17 cellular contexts compared by ENCODE assay signal in genomic region chrY:7358068-7358467, GRCh38.
DNase-seq lines count a peak whose midpoint lies in the region; ATAC-seq lines count a peak whose summit lies in the region.
"Had no signal": no experiment of that assay in that cellular context is flagged by ENCODE, and none has a peak within 500 bp of the region (broad histone marks: within the 10 kb centered on the region; RNA-seq: fewer than 3 reads in every experiment).

No MANE protein-coding gene starts in this region.

- H3K27ac Mint-ChIP-seq in activated naive CD4-positive, alpha-beta T cell treated with anti-CD3 and anti-CD28 coated beads for 36 hours = peak overlapping the region; percentile 56
- H3K27ac Mint-ChIP-seq in activated naive CD8-positive, alpha-beta T cell treated with anti-CD3 and anti-CD28 coated beads for 36 hours = peak overlapping the region; percentile 38
- H3K27ac Mint-ChIP-seq: CD14-positive monocyte had no signal

- H3K4me3 Mint-ChIP-seq in activated naive CD4-positive, alpha-beta T cell treated with anti-CD3 and anti-CD28 coated beads for 36 hours = no peak overlapping the region
- no peak overlapping the region for H3K4me3 Mint-ChIP-seq in activated naive CD8-positive, alpha-beta T cell treated with anti-CD3 and anti-CD28 coated beads for 36 hours
- H3K4me3 Mint-ChIP-seq: B cell, CD14-positive monocyte had no signal

- intact Hi-C loops in activated naive CD4-positive, alpha-beta T cell treated with anti-CD3 and anti-CD28 coated beads for 36 hours (cut with micrococcal nuclease) = no loop called here

- CTCF ChIA-PET in activated naive CD4-positive, alpha-beta T cell treated with anti-CD3 and anti-CD28 coated beads for 36 hours (lab: Charles Lee) = no interaction called here

- H3K27me3 Mint-ChIP-seq in activated naive CD4-positive, alpha-beta T cell treated with anti-CD3 and anti-CD28 coated beads for 36 hours (ENCODE audit: low read depth) = no peaks in the 10 kb centered on the region
- no peaks in the 10 kb centered on the region for H3K27me3 Mint-ChIP-seq in activated naive CD8-positive, alpha-beta T cell treated with anti-CD3 and anti-CD28 coated beads for 36 hours
- H3K27me3 Mint-ChIP-seq: B cell had no signal

- H3K4me1 Mint-ChIP-seq in activated naive CD4-positive, alpha-beta T cell treated with anti-CD3 and anti-CD28 coated beads for 36 hours (ENCODE audit: low read depth) = no peaks in the 10 kb centered on the region
- H3K4me1 Mint-ChIP-seq in activated naive CD8-positive, alpha-beta T cell treated with anti-CD3 and anti-CD28 coated beads for 36 hours = peaks cover 4% of the 10 kb centered on the region
- H3K4me1 Mint-ChIP-seq: CD14-positive monocyte had no signal

- peak; percentile 54 for ATAC-seq in HG02642 (IDR thresholded peaks at IDR 0.05; ENCODE audit: poor library complexity, unreplicated experiment)
- no peak for ATAC-seq in GM21515 (IDR thresholded peaks at IDR 0.05; ENCODE audit: unreplicated experiment)
- no peak for ATAC-seq in HG02884 (IDR thresholded peaks at IDR 0.05; ENCODE audit: unreplicated experiment)
- ATAC-seq: HCT116, Right ventricle myocardium inferior had no signal

- no peak for DNase-seq in activated naive CD4-positive, alpha-beta T cell treated with anti-CD3 and anti-CD28 coated beads for 36 hours
- no peak for DNase-seq in activated naive CD4-positive, alpha-beta T cell treated with anti-CD3 and anti-CD28 coated beads, Interleukin-2, amount 50 U/mL, for 16 hours
- no peak for DNase-seq in activated naive CD8-positive, alpha-beta T cell treated with anti-CD3 and anti-CD28 coated beads for 36 hours
- DNase-seq in left kidney (ENCODE audit: low read depth, low spot score) (peak; percentile 59), iPS-NIHi11 (ENCODE audit: low spot score) (no peak)
- DNase-seq: EL, Karpas-422, NCI-H1694, NCI-H2081, OCI-M1 had no signal

- H3K36me3 Mint-ChIP-seq in activated naive CD4-positive, alpha-beta T cell treated with anti-CD3 and anti-CD28 coated beads for 36 hours (ENCODE audit: low read depth) = peaks cover 43% of the 10 kb centered on the region
- H3K36me3 Mint-ChIP-seq in activated naive CD8-positive, alpha-beta T cell treated with anti-CD3 and anti-CD28 coated beads for 36 hours = peaks cover 11% of the 10 kb centered on the region

- no peaks in the 10 kb centered on the region for H3K9me3 Mint-ChIP-seq in activated naive CD4-positive, alpha-beta T cell treated with anti-CD3 and anti-CD28 coated beads for 36 hours
- no peaks in the 10 kb centered on the region for H3K9me3 Mint-ChIP-seq in activated naive CD8-positive, alpha-beta T cell treated with anti-CD3 and anti-CD28 coated beads for 36 hours
